ENCODE assay signal across 21 cellular contexts in the genomic region with DNA sequence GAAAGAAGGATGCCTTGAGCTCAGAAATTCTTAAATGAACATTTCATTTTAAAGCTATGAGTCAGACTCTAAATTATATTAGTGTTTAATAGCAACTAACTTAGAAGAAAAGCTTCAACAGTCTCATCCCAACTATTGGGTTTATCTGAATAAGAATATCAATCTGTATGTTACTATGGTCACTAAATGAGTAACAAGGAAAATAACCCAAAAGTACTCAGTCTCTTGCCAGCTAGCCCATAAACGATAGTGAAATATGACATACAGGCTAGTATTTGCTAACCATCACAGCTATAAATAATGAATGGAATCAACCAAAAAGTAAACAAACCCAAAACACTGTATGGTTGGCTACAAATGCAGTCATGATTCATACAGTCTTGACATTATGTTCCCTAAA.
A peak's percentile ranks its signal among the peaks of the same experiment; 100 is the strongest.
DNase-seq lines count a peak whose midpoint lies in the region; ATAC-seq, FAIRE-seq and TF ChIP-seq lines count a peak whose summit lies in the region.
"Had no signal": no experiment of that assay in that cellular context is flagged by ENCODE, and none has a peak within 500 bp of the region (broad histone marks: within the 10 kb centered on the region; RNA-seq: fewer than 3 reads in every experiment).

No MANE protein-coding gene starts in this region.

- H3K36me3 ChIP-seq in GM23248 (ENCODE audit: low read depth) (no peaks in the 10 kb centered on the region), keratinocyte (ENCODE audit: control insufficient read depth in 2 of 2, extremely low read depth in 1 of 2, insufficient read depth in 2 of 2, low read length in 2 of 2) (no peaks in the 10 kb centered on the region)
- H3K36me3 ChIP-seq: ovary, thyroid gland had no signal

- no peak for ATAC-seq in esophagus mucosa

- H3K79me2 ChIP-seq in GM23248 (ENCODE audit: insufficient read depth) (no peaks in the 10 kb centered on the region), keratinocyte (ENCODE audit: control insufficient read depth, insufficient read depth, low read length) (no peaks in the 10 kb centered on the region)

- in situ Hi-C loops in GM23248 (cut with MboI), result no loop called here

- H3K9me3 ChIP-seq in GM23248 (ENCODE audit: low read depth) (no peaks in the 10 kb centered on the region), keratinocyte (ENCODE audit: control insufficient read depth, low read depth, low read length) (no peaks in the 10 kb centered on the region)
- H3K9me3 ChIP-seq: ovary, thyroid gland had no signal

- H3K9me2 ChIP-seq in GM23248 (ENCODE audit: insufficient read depth), result 0 out of 2 replicates have a peak, but pooled peaks cover 5% of the 10 kb centered on the region

- dilution Hi-C loops in keratinocyte (cut with MboI; ENCODE audit: extremely low pct_ligation_motif_present, low sequenced_read_pairs), result no loop called here

- H3K4me3 ChIP-seq in GM23248 (no peak overlapping the region), keratinocyte (ENCODE audit: control insufficient read depth in 2 of 3, extremely low read depth in 1 of 3, insufficient read depth in 2 of 3, low read depth in 1 of 3, low read length in 3 of 3) (no peak overlapping the region)
- H3K4me3 ChIP-seq: ovary, thyroid gland had no signal

- peaks cover 25% of the 10 kb centered on the region for H3K4me1 ChIP-seq in GM23248 (ENCODE audit: insufficient read depth)
- H3K4me1 ChIP-seq in keratinocyte (ENCODE audit: control insufficient read depth, extremely low read depth, insufficient read depth, low read length), result no peaks in the 10 kb centered on the region
- H3K4me1 ChIP-seq: thyroid gland had no signal

- no peak overlapping the region for H2AFZ ChIP-seq in GM23248
- no peak overlapping the region for H2AFZ ChIP-seq in keratinocyte (ENCODE audit: control insufficient read depth, low read length)

- H3K4me2 ChIP-seq in GM23248 (ENCODE audit: unreplicated experiment) (peak overlapping the region; percentile 41), keratinocyte (ENCODE audit: control insufficient read depth, extremely low read depth, insufficient read depth, low read depth, low read length) (no peak overlapping the region)

- H4K20me1 ChIP-seq in GM23248 (ENCODE audit: insufficient read depth) (no peaks in the 10 kb centered on the region), keratinocyte (ENCODE audit: control insufficient read depth, extremely low read depth, insufficient read depth, low read length) (no peaks in the 10 kb centered on the region)

- 0% methylated on average over 1 of the region's 1 CpG for WGBS in GM23248 (ENCODE audit: low coverage in 1 of 2, low lambda C conversion rate in 2 of 2, missing lambda C conversion rate in 2 of 2), 2 experiments

- no peaks in the 10 kb centered on the region for H3K9me1 ChIP-seq in keratinocyte (ENCODE audit: control insufficient read depth, extremely low read depth, insufficient read depth, low read length)

- FAIRE-seq in colon (lab: Jason Lieb, UNC) (peak; percentile 28), keratinocyte (lab: Jason Lieb, UNC) (peak; percentile 46)
- FAIRE-seq: H54 had no signal

- H3K9ac ChIP-seq in GM23248 (peak overlapping the region; percentile 12; the same call in 1 of the 2 replicates), keratinocyte (ENCODE audit: control insufficient read depth, extremely low read depth, insufficient read depth, low read length) (no peak overlapping the region)

- H3K27me3 ChIP-seq in GM23248 (replicated peaks; ENCODE audit: insufficient read depth) (no peaks in the 10 kb centered on the region), keratinocyte (ENCODE audit: control insufficient read depth, extremely low read depth, insufficient read depth, low read length) (no peaks in the 10 kb centered on the region)
- H3K27me3 ChIP-seq: ovary, thyroid gland had no signal

- peak overlapping the region; percentile 70 for H3K27ac ChIP-seq in GM23248
- H3K27ac ChIP-seq in keratinocyte (ENCODE audit: control insufficient read depth, insufficient read depth, low read length), result no peak overlapping the region
- H3K27ac ChIP-seq: ovary, thyroid gland, WERI-Rb-1 had no signal

- TF ChIP-seq CTCF in AG09319 (IDR thresholded peaks at IDR 0.05; ENCODE audit: low read depth, low read length), result no peak
- no peak for TF ChIP-seq CTCF in keratinocyte (optimal IDR thresholded peaks at IDR 0.05 in 1 of 3, IDR thresholded peaks at IDR 0.05 in 1 of 3, conservative IDR thresholded peaks at IDR 0.05 in 1 of 3; ENCODE audit: extremely low read depth in 1 of 3, insufficient read depth in 2 of 3, low read length in 3 of 3)

- peaks cover 23% of the 10 kb centered on the region; the same call in 1 of the 2 replicates for H3F3A ChIP-seq in GM23248 (ENCODE audit: insufficient read depth)

- DNase-seq in AG09319 (ENCODE audit: extremely low read depth, low read depth) (peak; percentile 62), GM23248 (peak; percentile 65), keratinocyte (ENCODE audit: low read depth, low spot score) (no peak), NAMALWA (ENCODE audit: low spot score) (no peak)
- DNase-seq in stimulated activated CD4-positive, alpha-beta T cell treated with anti-CD3 and anti-CD28 coated beads, Interleukin-12 subunit alpha, Interleukin-12 subunit beta, amount 100 ng/mL, for 4 hours, result no peak
- DNase-seq in activated CD8-positive, alpha-beta memory T cell treated with anti-CD3 and anti-CD28 coated beads for 24 hours, result no peak
- DNase-seq: activated CD4-positive, alpha-beta T cell treated with anti-CD3 and anti-CD28 coated beads, Interleukin-2, amount 50 U/mL, for 1 hour; CD4-positive, alpha-beta memory T cell; DMS 273 treated with DMSO at 0.1 percent for 48 hours; GDM1; islet precursor cell; NCI-H1048; NCI-H1930; NCI-H345; NCI-H774; ovary; thyroid gland; WERI-Rb-1 had no signal

Comparison
In these comparisons a context has a peak if more than half of its experiments do, and no peak if none do; other contexts are left out.
1. DNase-seq: peak in AG09319 (single experiment) and GM23248 (single experiment); none in keratinocyte (single experiment), stimulated activated CD4-positive, alpha-beta T cell treated with anti-CD3 and anti-CD28 coated beads, Interleukin-12 subunit alpha, Interleukin-12 subunit beta, amount 100 ng/mL, for 4 hours (single experiment), NAMALWA (single experiment) and activated CD8-positive, alpha-beta memory T cell treated with anti-CD3 and anti-CD28 coated beads for 24 hours (single experiment).